Comparison of ENCODE assay signal across 14 cellular contexts in the genomic region with DNA sequence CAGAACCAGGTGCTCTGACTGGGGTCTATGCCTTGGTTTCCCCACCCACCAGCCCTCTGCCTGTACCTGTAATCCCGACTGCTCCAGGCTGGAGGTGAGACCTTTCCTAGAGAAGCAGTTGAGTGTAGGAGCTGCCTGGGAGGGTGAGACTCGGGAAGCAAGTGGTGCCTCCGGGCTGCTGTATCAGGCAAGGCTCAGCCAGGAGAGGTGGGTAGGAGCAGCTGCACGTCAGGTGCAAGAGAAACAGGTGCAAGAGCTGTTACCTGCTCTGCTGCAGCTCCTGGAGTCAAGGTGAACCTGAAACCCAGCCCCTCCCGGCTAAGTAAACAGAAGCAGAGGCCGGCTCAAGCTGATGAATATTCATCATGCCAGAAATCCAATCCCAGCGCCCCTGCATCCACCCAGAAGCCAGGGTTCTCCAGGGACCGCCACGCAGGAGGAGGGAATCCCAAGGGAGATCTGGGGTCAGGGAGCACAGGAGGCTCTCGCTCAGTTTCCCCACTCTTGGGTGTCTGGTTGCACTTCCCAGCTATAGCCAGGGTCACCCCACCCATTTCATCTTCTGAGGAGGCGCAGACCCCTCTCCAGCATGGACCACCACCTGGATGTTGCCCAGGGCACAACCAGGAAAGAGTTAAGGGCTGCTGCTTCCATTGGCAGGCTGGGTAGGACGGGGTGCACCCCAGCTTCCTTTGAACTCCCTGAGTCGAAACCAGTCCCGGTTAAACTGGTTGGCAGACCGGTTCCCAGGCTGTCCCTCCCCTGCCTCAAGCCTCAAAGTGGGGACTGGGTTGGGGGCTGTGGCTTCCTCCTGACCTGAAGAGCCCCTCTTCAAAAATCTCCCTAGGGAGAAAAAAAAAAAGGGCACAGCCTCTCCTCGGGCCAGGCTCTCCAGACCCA. TPM values are rescaled to one million over a fixed set of nuclear protein-coding genes. Genes with fewer than 3 reads are reported as not detected.
DNase-seq lines count a peak whose midpoint lies in the region; ATAC-seq, FAIRE-seq and TF ChIP-seq lines count a peak whose summit lies in the region.
"Had no signal": no experiment of that assay in that cellular context is flagged by ENCODE, and none has a peak within 500 bp of the region (broad histone marks: within the 10 kb centered on the region; RNA-seq: fewer than 3 reads in every experiment).

A gene with protein sequence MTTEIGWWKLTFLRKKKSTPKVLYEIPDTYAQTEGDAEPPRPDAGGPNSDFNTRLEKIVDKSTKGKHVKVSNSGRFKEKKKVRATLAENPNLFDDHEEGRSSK (minus strand): TSS at position 293 of the 900 bp plus-strand sequence. CDS start 4,649 bp downstream, outside the sequence.

- no peak for FAIRE-seq in kidney (lab: Jason Lieb, UNC)
- FAIRE-seq: astrocyte had no signal

- H3K4me3 ChIP-seq in kidney (ENCODE audit: low read length in 2 of 2) (peak within 1 kb of the TSS; percentile 80 to 86), transverse colon (peak within 1 kb of the TSS; percentile 24 to 65 (median 61))
- H3K4me3 ChIP-seq: gastrocnemius medialis had no signal

- WGBS in transverse colon (ENCODE audit: low coverage in 1 of 2), 2 donors = 35% methylated on average over 16 of the region's 16 CpGs; no CpG with 5 or more reads in 1 of the 2 donors

- peak within 1 kb of the TSS; percentile 72 to 99 for H3K9ac ChIP-seq in kidney (ENCODE audit: low read length in 2 of 2)

- H3K4me1 ChIP-seq in kidney (ENCODE audit: control insufficient read depth in 1 of 2, insufficient read depth in 1 of 2, low read depth in 1 of 2, low read length in 2 of 2) (peaks cover 20 to 23% of the 10 kb centered on the region in 2 donors), transverse colon (peaks cover 3 to 37% (median 35%) of the 10 kb centered on the region in 4 donors)
- H3K4me1 ChIP-seq: gastrocnemius medialis had no signal

- peak; percentile 80 for DNase-seq in SIG-M5 treated with dmso at 0.1 percent for 504 hours (lab: John Stamatoyannopoulos, UW; ENCODE audit: unreplicated experiment)
- DNase-seq in SIG-M5 (lab: John Stamatoyannopoulos, UW) = no peak
- DNase-seq in NCI-H748 (lab: John Stamatoyannopoulos, UW; ENCODE audit: unreplicated experiment) = peak; percentile 99
- DNase-seq in kidney = peak; percentile 86
- peak; percentile 91 for DNase-seq in transverse colon
- no peak for DNase-seq in middle frontal gyrus (ENCODE audit: extremely low spot score, low spot score)
- no peak for DNase-seq in dermis blood vessel endothelial cell
- DNase-seq: activated CD4-positive, alpha-beta T cell treated with anti-CD3 and anti-CD28 coated beads for 36 hours; gastrocnemius medialis had no signal

- H3K9me3 ChIP-seq in kidney (ENCODE audit: control insufficient read depth in 1 of 2, low read length in 2 of 2) (no peaks in the 10 kb centered on the region), transverse colon (no peaks in the 10 kb centered on the region)
- H3K9me3 ChIP-seq: gastrocnemius medialis had no signal

- intact Hi-C loops in kidney (cut with DNase I) (no loop called here), transverse colon (cut with DNase I; ENCODE audit: low total_unique reads) (no loop called here)

- TF ChIP-seq CTCF in kidney (IDR thresholded peaks at IDR 0.05; ENCODE audit: borderline replicate concordance, extremely low read depth, insufficient read depth) (no peak), transverse colon (IDR thresholded peaks at IDR 0.05) (no peak)

- H3K36me3 ChIP-seq in kidney (ENCODE audit: control insufficient read depth in 1 of 2, insufficient read depth in 2 of 2, low read length in 2 of 2) (no peaks in the 10 kb centered on the region), transverse colon (no peaks in the 10 kb centered on the region)
- H3K36me3 ChIP-seq: gastrocnemius medialis had no signal

- TF ChIP-seq EP300 in transverse colon (IDR thresholded peaks at IDR 0.05; ENCODE audit: low read depth) = no peak

- in situ Hi-C loops in transverse colon (cut with MboI; ENCODE audit: low pct_ligation_motif_present in 1 of 4, low pct_unique_long_range_greater_than_20kb in 1 of 4, low sequenced_read_pairs in 3 of 4) = loop anchor here in 1 of 4 donors (25.0 kb wide), 1 partner anchor 121 kb away; the partner anchor contains the start of genes LRRC46, MRPL10 and SCRN2

- peak within 1 kb of the TSS; percentile 84 to 95 for H3K27ac ChIP-seq in kidney (ENCODE audit: low read depth in 2 of 2, low read length in 2 of 2)
- peak within 1 kb of the TSS; percentile 88 to 93 (median 90) for H3K27ac ChIP-seq in transverse colon
- H3K27ac ChIP-seq: gastrocnemius medialis had no signal

- peak; percentile 97 for TF ChIP-seq POLR2A in transverse colon (IDR thresholded peaks at IDR 0.05)

- no peak for ATAC-seq in GM21526 (IDR thresholded peaks at IDR 0.05; ENCODE audit: low FRiP score, unreplicated experiment)
- ATAC-seq: activated CD4-positive, alpha-beta T cell treated with anti-CD3 and anti-CD28 coated beads for 36 hours; gastrocnemius medialis had no signal

- no peaks in the 10 kb centered on the region for H3K27me3 ChIP-seq in transverse colon
- H3K27me3 ChIP-seq: gastrocnemius medialis had no signal

RNA-seq across cellular contexts. Expression of the gene that starts here (rescaled TPM):
- total RNA-seq in kidney = 105 TPM
- polyA plus RNA-seq in kidney (ENCODE audit: insufficient read depth, low read depth, low replicate concordance) = 64.5 TPM
- total RNA-seq in transverse colon = 100 to 1,000 TPM; 111 to 230 (median 182) TPM
- not detected in 2 replicates for total RNA-seq in dermis blood vessel endothelial cell
- total RNA-seq: A673; activated CD4-positive, alpha-beta T cell treated with anti-CD3 and anti-CD28 coated beads for 36 hours; astrocyte; HT1080; RPMI7951 had no signal

Comparison
In these comparisons a context has a peak if more than half of its experiments do, and no peak if none do; other contexts are left out.
1. RNA of the gene that starts here (total RNA-seq): 111 to 230 TPM in transverse colon and 105 TPM in kidney (single experiment); not detected in dermis blood vessel endothelial cell; every median in the first group is over 100 times any median in the second.
2. DNase-seq: peak in SIG-M5 treated with dmso at 0.1 percent for 504 hours (single experiment), NCI-H748 (single experiment), kidney (single experiment) and transverse colon (single experiment); none in SIG-M5 (single experiment), middle frontal gyrus (single experiment) and dermis blood vessel endothelial cell (single experiment).